15 cellular contexts compared by ENCODE assay signal in the genomic region with DNA sequence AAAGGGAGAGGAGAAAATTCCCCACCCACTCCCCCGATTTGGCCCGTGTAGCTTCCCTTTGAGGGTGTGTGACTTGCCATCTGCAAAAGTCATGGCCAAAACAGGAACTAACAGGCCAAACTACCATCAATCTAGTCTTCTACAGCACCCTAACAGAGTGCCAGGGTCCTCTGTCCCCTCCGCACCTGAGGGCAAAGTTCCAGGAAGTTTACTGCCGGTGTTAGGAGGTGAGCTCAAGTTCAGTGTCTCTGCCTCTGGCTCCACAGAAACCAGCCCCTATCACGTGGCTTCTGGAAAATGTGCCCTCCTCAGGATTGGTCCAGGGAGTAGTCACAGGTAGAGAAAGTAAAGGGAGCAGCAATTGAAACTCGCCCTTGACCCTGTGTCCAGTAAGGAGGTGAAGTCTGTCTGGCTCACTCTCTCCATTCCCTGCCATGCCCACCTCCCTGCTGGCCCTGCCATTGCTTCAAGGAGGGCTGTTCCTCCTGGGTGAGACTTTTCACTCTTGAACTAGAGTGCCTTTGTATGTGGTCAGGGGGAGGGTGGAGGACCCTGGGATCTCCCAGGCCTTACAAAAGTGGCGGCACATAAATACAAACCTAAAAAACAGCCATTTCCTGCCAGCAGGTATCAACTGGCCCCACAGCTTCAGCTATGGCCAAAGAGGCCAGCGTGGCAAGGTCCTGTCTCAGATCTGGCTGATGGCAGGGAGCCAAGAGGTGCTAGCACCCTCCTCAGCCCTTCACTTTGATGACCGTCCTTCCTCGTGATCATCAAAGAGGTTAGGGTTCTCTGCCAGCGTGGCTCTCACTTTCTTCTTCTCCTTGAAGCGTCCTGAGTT. TPM values are rescaled to one million over a fixed set of nuclear protein-coding genes. Genes with fewer than 3 reads are reported as not detected.
DNase-seq lines count a peak whose midpoint lies in the region; ATAC-seq and TF ChIP-seq lines count a peak whose summit lies in the region.
"Had no signal": no experiment of that assay in that cellular context is flagged by ENCODE, and none has a peak within 500 bp of the region (broad histone marks: within the 10 kb centered on the region; RNA-seq: fewer than 3 reads in every experiment).

No MANE protein-coding gene starts in this region.

- H3K9ac ChIP-seq in mammary epithelial cell (ENCODE audit: insufficient read depth, low read length) (no peak overlapping the region), mesenchymal stem cell (ENCODE audit: low read length) (no peak overlapping the region)

- no peak overlapping the region for H3K14ac ChIP-seq in mesenchymal stem cell (ENCODE audit: low read length in 2 of 2)

- DNase-seq in MCF 10A (ENCODE audit: unreplicated experiment) (no peak), mammary epithelial cell (no peak), mesenchymal stem cell (no peak), ecto neural progenitor cell (ENCODE audit: low spot score) (no peak), glutamatergic neuron (no peak)
- DNase-seq: activated CD4-positive, alpha-beta memory T cell treated with anti-CD3 and anti-CD28 coated beads for 36 hours; CD4-positive, alpha-beta T cell; NCI-H2081; NCI-H526; PC-9; stimulated activated naive CD8-positive, alpha-beta T cell treated with anti-CD3 and anti-CD28 coated beads, Interleukin-15, amount 100 ng/mL, for 72 hours had no signal

- H3K4ac ChIP-seq in mesenchymal stem cell (ENCODE audit: low read depth in 1 of 2, low read length in 2 of 2), result no peak overlapping the region

- H3K9me3 Mint-ChIP-seq in MCF 10A (ENCODE audit: unreplicated experiment) (no peaks in the 10 kb centered on the region), glutamatergic neuron (ENCODE audit: unreplicated experiment) (no peaks in the 10 kb centered on the region)
- H3K9me3 Mint-ChIP-seq: activated CD4-positive, alpha-beta memory T cell treated with anti-CD3 and anti-CD28 coated beads for 36 hours; CD4-positive, alpha-beta T cell; stimulated activated naive CD8-positive, alpha-beta T cell treated with anti-CD3 and anti-CD28 coated beads, Interleukin-15, amount 100 ng/mL, for 72 hours had no signal

- dilution Hi-C loops in mammary epithelial cell (cut with HindIII; ENCODE audit: low sequenced_read_pairs), result loop anchor here (5.0 kb wide), 2 partner anchors 40 to 80 kb away; no protein-coding TSS in a partner anchor

- H3K79me2 ChIP-seq in mammary epithelial cell (ENCODE audit: insufficient read depth, low read length), result no peaks in the 10 kb centered on the region

- no peak overlapping the region for H3K4me2 ChIP-seq in mammary epithelial cell (ENCODE audit: insufficient read depth, low read depth, low read length)
- no peak overlapping the region for H3K4me2 ChIP-seq in mesenchymal stem cell (ENCODE audit: low read length, poor library complexity, severe bottlenecking)
- H3K4me2 ChIP-seq: PC-9 had no signal

- H3K27me3 Mint-ChIP-seq in MCF 10A (ENCODE audit: insufficient read depth, unreplicated experiment) (no peaks in the 10 kb centered on the region), glutamatergic neuron (ENCODE audit: unreplicated experiment) (peaks cover 1% of the 10 kb centered on the region)
- H3K27me3 Mint-ChIP-seq: activated CD4-positive, alpha-beta memory T cell treated with anti-CD3 and anti-CD28 coated beads for 36 hours; CD4-positive, alpha-beta T cell; progenitor cell of endocrine pancreas; stimulated activated naive CD8-positive, alpha-beta T cell treated with anti-CD3 and anti-CD28 coated beads, Interleukin-15, amount 100 ng/mL, for 72 hours had no signal

- no peak overlapping the region for H2BK12ac ChIP-seq in mesenchymal stem cell (ENCODE audit: low read length in 2 of 2)

- 76% methylated on average over 11 of the region's 12 CpGs for WGBS in mammary epithelial cell (ENCODE audit: low coverage, missing lambda C conversion rate)
- WGBS in mesenchymal stem cell, result 87% methylated on average over 11 of the region's 12 CpGs

- POLR2A ChIA-PET in MCF 10A (lab: Yijun Ruan, JAX), result interaction anchor here (1.1 to 11.7 kb wide), 4 partner anchors 10 to 97 kb away, joined by 3 to 256 read pairs (median 23); a partner anchor contains a TSS

- H3K27me3 ChIP-seq in mammary epithelial cell (ENCODE audit: insufficient read depth, low read length) (no peaks in the 10 kb centered on the region), mesenchymal stem cell (ENCODE audit: control insufficient read depth in 1 of 2, insufficient read depth in 1 of 2, low read length in 2 of 2) (no peaks in the 10 kb centered on the region)

- H3K36me3 ChIP-seq in mammary epithelial cell (ENCODE audit: insufficient read depth, low read length) (no peaks in the 10 kb centered on the region), mesenchymal stem cell (ENCODE audit: control insufficient read depth in 1 of 2, insufficient read depth in 2 of 2, low read depth in 1 of 2, low read length in 2 of 2) (peaks cover 0 to 28% of the 10 kb centered on the region in 2 experiments)

- H3K4me3 Mint-ChIP-seq in MCF 10A (ENCODE audit: unreplicated experiment) (no peak overlapping the region), glutamatergic neuron (ENCODE audit: unreplicated experiment) (no peak overlapping the region)
- H3K4me3 Mint-ChIP-seq: activated CD4-positive, alpha-beta memory T cell treated with anti-CD3 and anti-CD28 coated beads for 36 hours; CD4-positive, alpha-beta T cell; stimulated activated naive CD8-positive, alpha-beta T cell treated with anti-CD3 and anti-CD28 coated beads, Interleukin-15, amount 100 ng/mL, for 72 hours had no signal

- H3K18ac ChIP-seq in mesenchymal stem cell (ENCODE audit: low read depth in 1 of 2, low read length in 2 of 2), result no peak overlapping the region

- H3K27ac Mint-ChIP-seq in MCF 10A (ENCODE audit: low read depth, unreplicated experiment) (peak overlapping the region; percentile 74), glutamatergic neuron (ENCODE audit: unreplicated experiment) (no peak overlapping the region)
- H3K27ac Mint-ChIP-seq: activated CD4-positive, alpha-beta memory T cell treated with anti-CD3 and anti-CD28 coated beads for 36 hours; CD4-positive, alpha-beta T cell; progenitor cell of endocrine pancreas had no signal

- H3K36me3 Mint-ChIP-seq in MCF 10A (ENCODE audit: insufficient read depth, unreplicated experiment) (peaks cover 20% of the 10 kb centered on the region), glutamatergic neuron (ENCODE audit: unreplicated experiment) (no peaks in the 10 kb centered on the region)

- H3K4me1 Mint-ChIP-seq in MCF 10A (ENCODE audit: insufficient read depth, unreplicated experiment), result peaks cover 34% of the 10 kb centered on the region
- peaks cover 8% of the 10 kb centered on the region for H3K4me1 Mint-ChIP-seq in glutamatergic neuron (ENCODE audit: low read depth, unreplicated experiment)

- H4K91ac ChIP-seq in mesenchymal stem cell (ENCODE audit: low read length), result no peak overlapping the region

- no peak overlapping the region for H2BK5ac ChIP-seq in mesenchymal stem cell (ENCODE audit: low read depth, low read length, poor library complexity, severe bottlenecking)

- no peak overlapping the region for H3K4me3 ChIP-seq in mammary epithelial cell (replicated peaks in 1 of 3; ENCODE audit: insufficient read depth in 1 of 3, low read depth in 2 of 3, low read length in 3 of 3)
- no peak overlapping the region for H3K4me3 ChIP-seq in mesenchymal stem cell (ENCODE audit: insufficient read depth in 1 of 2, low read depth in 1 of 2, low read length in 2 of 2)
- H3K4me3 ChIP-seq: PC-9 had no signal

- no peak overlapping the region for H3K27ac ChIP-seq in mammary epithelial cell (ENCODE audit: insufficient read depth, low read depth, low read length)
- H3K27ac ChIP-seq in mesenchymal stem cell (ENCODE audit: low read length, poor library complexity, severe bottlenecking), result no peak overlapping the region
- H3K27ac ChIP-seq: PC-9 had no signal

- BruUV-seq in MCF 10A (replicated peaks; lab: Mats Ljungman, UMichigan) (no TSS peak), mammary epithelial cell (replicated peaks; lab: Mats Ljungman, UMichigan) (no TSS peak)

- H3K4me1 ChIP-seq in mammary epithelial cell (ENCODE audit: insufficient read depth, low read length), result peaks cover 37% of the 10 kb centered on the region
- H3K4me1 ChIP-seq in mesenchymal stem cell (ENCODE audit: control insufficient read depth, insufficient read depth, low read depth, low read length), result peaks cover 35% of the 10 kb centered on the region

- H4K20me1 ChIP-seq in mammary epithelial cell (ENCODE audit: insufficient read depth, low read length), result no peaks in the 10 kb centered on the region

- in situ Hi-C loops in mammary epithelial cell (cut with MboI; ENCODE audit: low sequenced_read_pairs in 2 of 2), result no loop called here

- H2AFZ ChIP-seq in mammary epithelial cell (ENCODE audit: low read depth, low read length) (no peak overlapping the region), mesenchymal stem cell (ENCODE audit: low read depth, low read length) (no peak overlapping the region)
- H2AFZ ChIP-seq: PC-9 had no signal

- no peak overlapping the region for H3K23ac ChIP-seq in mesenchymal stem cell (ENCODE audit: low read length in 2 of 2)

- H2BK15ac ChIP-seq in mesenchymal stem cell (ENCODE audit: low read depth, poor library complexity, severe bottlenecking), result peak overlapping the region; percentile 30

- H2BK120ac ChIP-seq in mesenchymal stem cell (ENCODE audit: low read depth, low read length), result no peak overlapping the region

- H2AK5ac ChIP-seq in mesenchymal stem cell (ENCODE audit: low read length, severe bottlenecking), result no peak overlapping the region

- ATAC-seq in HG03378 (IDR thresholded peaks at IDR 0.05; ENCODE audit: unreplicated experiment), result no peak
- ATAC-seq: stimulated activated naive CD8-positive, alpha-beta T cell treated with anti-CD3 and anti-CD28 coated beads, Interleukin-15, amount 100 ng/mL, for 72 hours had no signal

- H3K9me3 ChIP-seq in mammary epithelial cell (replicated peaks; ENCODE audit: insufficient read depth, low read length), result no peaks in the 10 kb centered on the region
- no peaks in the 10 kb centered on the region for H3K9me3 ChIP-seq in mesenchymal stem cell (ENCODE audit: control insufficient read depth, low read length)

- H4K8ac ChIP-seq in mesenchymal stem cell (ENCODE audit: low read length), result no peak overlapping the region

- intact Hi-C loops in MCF 10A (cut with micrococcal nuclease) (no loop called here), mammary epithelial cell (cut with micrococcal nuclease) (no loop called here)

- CTCF ChIA-PET in MCF 10A (lab: Yijun Ruan, JAX), result interaction anchor here (2.1 to 15.6 kb wide), 5 partner anchors 6 to 73 kb away, joined by 4 to 336 read pairs (median 73); a partner anchor contains a TSS
- CTCF ChIA-PET in mammary epithelial cell (lab: Charles Lee; ENCODE audit: low non-redundant PET), result interaction anchor here (0.6 kb wide), 1 partner anchor 18 kb away, joined by 14 read pairs; no protein-coding TSS in a partner anchor

- TF ChIP-seq CTCF in MCF 10A (IDR thresholded peaks at IDR 0.05; ENCODE audit: unreplicated experiment) (no peak), mammary epithelial cell (conservative IDR thresholded peaks at IDR 0.05 in 1 of 2, IDR thresholded peaks at IDR 0.05 in 1 of 2; ENCODE audit: extremely low read depth in 1 of 2, insufficient read depth in 1 of 2, low read depth in 1 of 2, low read length in 2 of 2) (no peak), glutamatergic neuron (IDR thresholded peaks at IDR 0.05; ENCODE audit: partially characterized antibody, unreplicated experiment) (no peak)

- no peaks in the 10 kb centered on the region for H3K79me1 ChIP-seq in mesenchymal stem cell (replicated peaks; ENCODE audit: low read length, poor library complexity, severe bottlenecking)

RNA-seq across cellular contexts. Expression of a gene that starts 5.3 kb away (rescaled TPM):
- total RNA-seq in MCF 10A (2022), result not detected in 2 replicates
- under 1 TPM; 0.33 to 0.50 TPM for total RNA-seq in mammary epithelial cell
- polyA plus RNA-seq in mammary epithelial cell, result 0.74 TPM
- not detected for polyA minus RNA-seq in mammary epithelial cell
- not detected for polyA plus RNA-seq in mesenchymal stem cell (2013, experiment 1 of 2)
- polyA plus RNA-seq in mesenchymal stem cell (2013, experiment 2 of 2), result not detected
- not detected for total RNA-seq in glutamatergic neuron (ENCODE audit: unreplicated experiment)
- total RNA-seq: activated CD4-positive, alpha-beta memory T cell treated with anti-CD3 and anti-CD28 coated beads for 36 hours; CD4-positive, alpha-beta T cell; HT1080; myocyte had no signal

RNA-seq across cellular contexts. Expression of a gene that starts 11.0 kb away (rescaled TPM):
- total RNA-seq in MCF 10A (2022) (56.8 and 58.4 TPM in 2 replicates), mammary epithelial cell (10 to 100 TPM; 63.5 to 89.5 TPM), glutamatergic neuron (ENCODE audit: unreplicated experiment) (6.0 TPM)
- polyA plus RNA-seq in mammary epithelial cell, result 62.4 TPM
- polyA minus RNA-seq in mammary epithelial cell, result 78.2 TPM
- polyA plus RNA-seq in mesenchymal stem cell (2013, experiment 1 of 2), result 6.1 TPM
- 5.4 TPM for polyA plus RNA-seq in mesenchymal stem cell (2013, experiment 2 of 2)

RNA-seq across cellular contexts. Expression of a gene that starts 18.5 kb away (rescaled TPM):
- total RNA-seq in MCF 10A (2022) (132 and 149 TPM in 2 replicates), mammary epithelial cell (100 to 1,000 TPM in 1 of 2 donors, 10 to 100 TPM in 1; 35.3 to 116 TPM), glutamatergic neuron (ENCODE audit: unreplicated experiment) (196 TPM)
- polyA plus RNA-seq in mammary epithelial cell, result 70.6 TPM
- 121 TPM for polyA minus RNA-seq in mammary epithelial cell
- polyA plus RNA-seq in mesenchymal stem cell (2013, experiment 1 of 2), result 75.6 TPM
- 69.9 TPM for polyA plus RNA-seq in mesenchymal stem cell (2013, experiment 2 of 2)

RNA-seq across cellular contexts. Expression of a gene that starts 56.4 kb away (rescaled TPM):
- total RNA-seq in MCF 10A (2022), result 11.9 and 15.1 TPM in 2 replicates
- total RNA-seq in mammary epithelial cell, result 10 to 100 TPM in 1 of 2 donors, 1 to 10 TPM in 1; 1.5 to 14.9 TPM
- polyA plus RNA-seq in mammary epithelial cell, result 3.9 TPM
- 2.3 TPM for polyA minus RNA-seq in mammary epithelial cell
- polyA plus RNA-seq in mesenchymal stem cell (2013, experiment 1 of 2), result 25.4 TPM
- 26.2 TPM for polyA plus RNA-seq in mesenchymal stem cell (2013, experiment 2 of 2)
- total RNA-seq in glutamatergic neuron (ENCODE audit: unreplicated experiment), result 17.8 TPM
